Comparison of ENCODE assay signal across 1 cellular context in the genomic region with DNA sequence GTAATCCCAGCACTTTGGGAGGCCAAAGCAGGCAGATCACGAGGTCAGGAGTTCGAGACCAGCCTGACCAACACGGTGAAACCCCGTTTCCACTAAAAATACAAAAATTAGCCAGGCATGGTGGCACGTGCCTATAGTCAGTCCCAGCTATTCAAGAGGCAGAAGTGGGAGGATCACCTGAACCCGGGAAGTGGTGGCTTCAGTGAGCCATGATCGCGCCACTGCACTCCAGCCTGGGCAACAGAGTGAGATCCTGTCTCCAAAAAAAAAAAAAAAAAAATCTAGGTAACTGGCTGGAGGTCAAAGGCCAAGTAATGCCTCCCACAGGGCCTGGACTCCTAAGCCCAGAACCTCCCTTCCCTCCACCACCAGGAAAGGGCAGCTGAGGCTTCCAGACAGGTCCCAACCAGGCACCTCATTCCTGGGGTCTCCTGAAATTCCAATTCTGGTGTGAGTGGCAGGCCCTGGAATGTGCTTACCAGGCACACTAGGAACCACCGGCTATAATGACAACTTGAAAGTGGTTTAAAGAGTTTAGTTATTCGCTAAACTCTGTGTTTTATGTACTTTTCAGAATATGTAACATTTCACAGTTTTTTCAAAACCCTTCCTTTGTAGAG.
TF ChIP-seq lines count a peak whose summit lies in the region.

No MANE protein-coding gene starts in this region.

TF ChIP-seq in HepG2, 621 proteins besides CTCF, POLR2A, EP300 and RAD21:
- TF ChIP-seq NCOR1 (IDR thresholded peaks at IDR 0.05; ENCODE audit: borderline replicate concordance, low read length) (no peak), SNAI1 (CRISPR knock-in tag; IDR thresholded peaks at IDR 0.05; ENCODE audit: borderline replicate concordance) (no peak), WIZ (CRISPR knock-in tag; IDR thresholded peaks at IDR 0.05) (no peak)
- TF ChIP-seq, protein P1, sequence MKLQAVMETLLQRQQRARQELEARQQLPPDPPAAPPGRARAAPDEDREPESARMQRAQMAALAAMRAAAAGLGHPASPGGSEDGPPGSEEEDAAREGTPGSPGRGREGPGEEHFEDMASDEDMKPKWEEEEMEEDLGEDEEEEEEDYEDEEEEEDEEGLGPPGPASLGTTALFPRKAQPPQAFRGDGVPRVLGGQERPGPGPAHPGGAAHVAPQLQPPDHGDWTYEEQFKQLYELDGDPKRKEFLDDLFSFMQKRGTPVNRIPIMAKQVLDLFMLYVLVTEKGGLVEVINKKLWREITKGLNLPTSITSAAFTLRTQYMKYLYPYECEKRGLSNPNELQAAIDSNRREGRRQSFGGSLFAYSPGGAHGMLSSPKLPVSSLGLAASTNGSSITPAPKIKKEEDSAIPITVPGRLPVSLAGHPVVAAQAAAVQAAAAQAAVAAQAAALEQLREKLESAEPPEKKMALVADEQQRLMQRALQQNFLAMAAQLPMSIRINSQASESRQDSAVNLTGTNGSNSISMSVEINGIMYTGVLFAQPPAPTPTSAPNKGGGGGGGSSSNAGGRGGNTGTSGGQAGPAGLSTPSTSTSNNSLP (IDR thresholded peaks at IDR 0.05; ENCODE audit: low read depth, low read length) = no peak
